In genomic region chr20:31602430-31602778, GRCh38 we compare ENCODE assay signal across 2 cellular contexts.
TF ChIP-seq lines count a peak whose summit lies in the region.

No MANE protein-coding gene starts in this region.

TF ChIP-seq in SK-N-SH, 30 proteins besides CTCF, POLR2A, EP300 and RAD21 (continued from another document):
- TF ChIP-seq TEAD4 (IDR thresholded peaks at IDR 0.05; ENCODE audit: borderline replicate concordance, insufficient read depth), result no peak
- TF ChIP-seq RFX5 (IDR thresholded peaks at IDR 0.05; ENCODE audit: low read length), result no peak
- TF ChIP-seq, protein P1, sequence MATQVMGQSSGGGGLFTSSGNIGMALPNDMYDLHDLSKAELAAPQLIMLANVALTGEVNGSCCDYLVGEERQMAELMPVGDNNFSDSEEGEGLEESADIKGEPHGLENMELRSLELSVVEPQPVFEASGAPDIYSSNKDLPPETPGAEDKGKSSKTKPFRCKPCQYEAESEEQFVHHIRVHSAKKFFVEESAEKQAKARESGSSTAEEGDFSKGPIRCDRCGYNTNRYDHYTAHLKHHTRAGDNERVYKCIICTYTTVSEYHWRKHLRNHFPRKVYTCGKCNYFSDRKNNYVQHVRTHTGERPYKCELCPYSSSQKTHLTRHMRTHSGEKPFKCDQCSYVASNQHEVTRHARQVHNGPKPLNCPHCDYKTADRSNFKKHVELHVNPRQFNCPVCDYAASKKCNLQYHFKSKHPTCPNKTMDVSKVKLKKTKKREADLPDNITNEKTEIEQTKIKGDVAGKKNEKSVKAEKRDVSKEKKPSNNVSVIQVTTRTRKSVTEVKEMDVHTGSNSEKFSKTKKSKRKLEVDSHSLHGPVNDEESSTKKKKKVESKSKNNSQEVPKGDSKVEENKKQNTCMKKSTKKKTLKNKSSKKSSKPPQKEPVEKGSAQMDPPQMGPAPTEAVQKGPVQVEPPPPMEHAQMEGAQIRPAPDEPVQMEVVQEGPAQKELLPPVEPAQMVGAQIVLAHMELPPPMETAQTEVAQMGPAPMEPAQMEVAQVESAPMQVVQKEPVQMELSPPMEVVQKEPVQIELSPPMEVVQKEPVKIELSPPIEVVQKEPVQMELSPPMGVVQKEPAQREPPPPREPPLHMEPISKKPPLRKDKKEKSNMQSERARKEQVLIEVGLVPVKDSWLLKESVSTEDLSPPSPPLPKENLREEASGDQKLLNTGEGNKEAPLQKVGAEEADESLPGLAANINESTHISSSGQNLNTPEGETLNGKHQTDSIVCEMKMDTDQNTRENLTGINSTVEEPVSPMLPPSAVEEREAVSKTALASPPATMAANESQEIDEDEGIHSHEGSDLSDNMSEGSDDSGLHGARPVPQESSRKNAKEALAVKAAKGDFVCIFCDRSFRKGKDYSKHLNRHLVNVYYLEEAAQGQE (IDR thresholded peaks at IDR 0.05; ENCODE audit: low read depth, low read length), result no peak
- no peak for TF ChIP-seq ZBTB33 (IDR thresholded peaks at IDR 0.05; ENCODE audit: borderline replicate concordance, low read depth)

TF ChIP-seq in SK-N-SH treated with all-trans-retinoic acid at 6 μM for 48 hours, 23 proteins besides CTCF, POLR2A, EP300 and RAD21 (continued from another document):
- TF ChIP-seq TOX (CRISPR knock-in tag; IDR thresholded peaks at IDR 0.05; ENCODE audit: borderline replicate concordance) (no peak), ARNTL (CRISPR knock-in tag; IDR thresholded peaks at IDR 0.05; ENCODE audit: borderline replicate concordance, low read depth) (no peak), TCF4 (CRISPR knock-in tag; IDR thresholded peaks at IDR 0.05; ENCODE audit: borderline replicate concordance) (no peak)
TF ChIP-seq in SK-N-SH treated with all-trans-retinoic acid at 6 μM for 48 hours: peak in this region for 0.
